8 cellular contexts compared by ENCODE assay signal in genomic region chr11:65920035-65920802, GRCh38. TPM values are rescaled to one million over a fixed set of nuclear protein-coding genes. Genes with fewer than 3 reads are reported as not detected.
A peak's percentile ranks its signal among the peaks of the same experiment; 100 is the strongest.
DNase-seq lines count a peak whose midpoint lies in the region; ATAC-seq, FAIRE-seq and TF ChIP-seq lines count a peak whose summit lies in the region.

No MANE protein-coding gene starts in this region.

- H3K9me2 ChIP-seq in GM23248 (ENCODE audit: insufficient read depth) = no peaks in the 10 kb centered on the region

- FAIRE-seq in A549 (lab: Jason Lieb, UNC) = no peak

- peaks cover 30% of the 10 kb centered on the region for H3K36me3 Mint-ChIP-seq in activated CD4-positive, alpha-beta memory T cell treated with anti-CD3 and anti-CD28 coated beads, Interleukin-2, amount 10 ng/mL, durations not matched to agents 7 days and 5 days (ENCODE audit: low read depth)
- peaks cover 30 to 36% of the 10 kb centered on the region in 2 donors for H3K36me3 Mint-ChIP-seq in stimulated activated naive B cell treated with anti-CD40 and anti-IgM and Interleukin-4, amounts not matched to agents 10 μg/mL and 1 μg/mL and 100 μg/mL, for 72 hours

- CTCF ChIA-PET in A549 (lab: Yijun Ruan, JAX) = interaction anchor here (2.5 to 31.6 kb wide), 2 partner anchors 26 to 68 kb away, joined by 8 to 618 read pairs; partner anchors contain the start of genes CCDC85B, FIBP and FOSL1
- CTCF ChIA-PET in activated CD4-positive, alpha-beta memory T cell treated with anti-CD3 and anti-CD28 coated beads, Interleukin-2, amount 10 ng/mL, durations not matched to agents 7 days and 5 days (lab: Charles Lee) = interaction anchor here (1.4 to 2.8 kb wide), 2 partner anchors 12 to 36 kb away, joined by 3 to 9 read pairs; no protein-coding TSS in a partner anchor

- peak overlapping the region; percentile 82 for H3K9ac ChIP-seq in GM23248
- peak overlapping the region; percentile 37 for H3K9ac ChIP-seq in iPS-15b (ENCODE audit: low read depth, low read length)

- H3K27me3 Mint-ChIP-seq in activated CD4-positive, alpha-beta memory T cell treated with anti-CD3 and anti-CD28 coated beads, Interleukin-2, amount 10 ng/mL, durations not matched to agents 7 days and 5 days = no peaks in the 10 kb centered on the region
- no peaks in the 10 kb centered on the region for H3K27me3 Mint-ChIP-seq in stimulated activated naive B cell treated with anti-CD40 and anti-IgM and Interleukin-4, amounts not matched to agents 10 μg/mL and 1 μg/mL and 100 μg/mL, for 72 hours

- peak overlapping the region; percentile 23; the same call in 1 of the 2 replicates for H2AFZ ChIP-seq in GM23248

- 44% methylated on average over 24 of the region's 31 CpGs for WGBS in A549 (ENCODE audit: missing lambda C conversion rate)
- WGBS in GM23248 (ENCODE audit: low coverage in 1 of 2, low lambda C conversion rate in 2 of 2, missing lambda C conversion rate in 2 of 2), 2 experiments = 24 to 25% methylated on average over 31 of the region's 31 CpGs

- peaks cover 36% of the 10 kb centered on the region for H3K4me1 Mint-ChIP-seq in activated CD4-positive, alpha-beta memory T cell treated with anti-CD3 and anti-CD28 coated beads, Interleukin-2, amount 10 ng/mL, durations not matched to agents 7 days and 5 days
- H3K4me1 Mint-ChIP-seq in stimulated activated naive B cell treated with anti-CD40 and anti-IgM and Interleukin-4, amounts not matched to agents 10 μg/mL and 1 μg/mL and 100 μg/mL, for 72 hours = peaks cover 32 to 49% of the 10 kb centered on the region in 2 donors

- peak overlapping the region; percentile 64 for H3K4me3 ChIP-seq in A549
- peak overlapping the region; percentile 93 for H3K4me3 ChIP-seq in GM23248
- H3K4me3 ChIP-seq in iPS-15b (ENCODE audit: low read depth, low read length) = peak overlapping the region; percentile 62

- peak in 1 of 2 experiments; percentile 0; a peak in 2 of 6 replicates for ATAC-seq in A549
- ATAC-seq in stimulated activated naive B cell treated with anti-CD40 and anti-IgM and Interleukin-4, amounts not matched to agents 10 μg/mL and 1 μg/mL and 100 μg/mL, for 72 hours (replicated peaks) = no peak

- peaks cover 67% of the 10 kb centered on the region for H3K79me2 ChIP-seq in GM23248 (ENCODE audit: insufficient read depth)

- H3K36me3 ChIP-seq in GM23248 (ENCODE audit: low read depth) = peaks cover 19% of the 10 kb centered on the region; the same call in 1 of the 2 replicates
- peaks cover 9% of the 10 kb centered on the region for H3K36me3 ChIP-seq in iPS-15b (ENCODE audit: control insufficient read depth, insufficient read depth, low read length)

- peak overlapping the region; percentile 93 for H3K4me3 Mint-ChIP-seq in activated CD4-positive, alpha-beta memory T cell treated with anti-CD3 and anti-CD28 coated beads, Interleukin-2, amount 10 ng/mL, durations not matched to agents 7 days and 5 days
- H3K4me3 Mint-ChIP-seq in stimulated activated naive B cell treated with anti-CD40 and anti-IgM and Interleukin-4, amounts not matched to agents 10 μg/mL and 1 μg/mL and 100 μg/mL, for 72 hours = peak overlapping the region; percentile 95 to 98

- in situ Hi-C loops in GM23248 (cut with MboI) = no loop called here

- H3K4me1 ChIP-seq in A549 (peaks cover 41% of the 10 kb centered on the region), GM23248 (ENCODE audit: insufficient read depth) (peaks cover 35% of the 10 kb centered on the region), iPS-15b (ENCODE audit: control insufficient read depth, insufficient read depth, low read length) (peaks cover 2% of the 10 kb centered on the region)

- no peak for TF ChIP-seq RAD21 in A549 (conservative IDR thresholded peaks at IDR 0.05 in 1 of 2, IDR thresholded peaks at IDR 0.05 in 1 of 2)

- no peaks in the 10 kb centered on the region for H4K20me1 ChIP-seq in GM23248 (ENCODE audit: insufficient read depth)

- H3K4me2 ChIP-seq in A549 (peak overlapping the region; percentile 91), GM23248 (ENCODE audit: unreplicated experiment) (peak overlapping the region; percentile 87)

- TF ChIP-seq EP300 in A549 (IDR thresholded peaks at IDR 0.05) = no peak

- no peak for TF ChIP-seq CTCF in A549 (IDR thresholded peaks at IDR 0.05)

- POLR2A ChIA-PET in A549 (lab: Yijun Ruan, JAX) = interaction anchor here (0.6 kb wide), 1 partner anchor 32 kb away, joined by 3 read pairs; the partner anchor contains the start of gene FIBP
- POLR2A ChIA-PET in activated CD4-positive, alpha-beta memory T cell treated with anti-CD3 and anti-CD28 coated beads, Interleukin-2, amount 10 ng/mL, durations not matched to agents 7 days and 5 days (lab: Charles Lee) = interaction anchor here (1.4 to 3.6 kb wide), 8 partner anchors 8 to 62 kb away, joined by 5 to 41 read pairs (median 12); partner anchors contain the start of genes CCDC85B, CFL1, FIBP and FOSL1

- H3K27ac ChIP-seq in A549 = peak overlapping the region; percentile 91 to 100
- peak overlapping the region; percentile 33 for H3K27ac ChIP-seq in GM23248

- H3F3A ChIP-seq in GM23248 (ENCODE audit: insufficient read depth) = peaks cover 48% of the 10 kb centered on the region

- H3K9me3 Mint-ChIP-seq in activated CD4-positive, alpha-beta memory T cell treated with anti-CD3 and anti-CD28 coated beads, Interleukin-2, amount 10 ng/mL, durations not matched to agents 7 days and 5 days = no peaks in the 10 kb centered on the region
- H3K9me3 Mint-ChIP-seq in stimulated activated naive B cell treated with anti-CD40 and anti-IgM and Interleukin-4, amounts not matched to agents 10 μg/mL and 1 μg/mL and 100 μg/mL, for 72 hours = no peaks in the 10 kb centered on the region

- DNase-seq in A549 (ENCODE audit: low read depth in 1 of 2, low spot score in 1 of 2) (no peak), GM23248 (peak; percentile 44), hepatic stellate cell (ENCODE audit: low spot score) (no peak)
- no peak for DNase-seq in activated CD4-positive, alpha-beta memory T cell treated with anti-CD3 and anti-CD28 coated beads, Interleukin-2, amount 10 ng/mL, durations not matched to agents 7 days and 5 days
- no peak for DNase-seq in stimulated activated naive B cell treated with anti-CD40 and anti-IgM and Interleukin-4, amounts not matched to agents 10 μg/mL and 1 μg/mL and 100 μg/mL, for 72 hours
- DNase-seq in stimulated activated CD4-positive, alpha-beta T cell treated with anti-CD3 and anti-CD28 coated beads, Interleukin-2, amount 100 ng/mL, for 24 hours = no peak
- no peak for DNase-seq in activated CD8-positive, alpha-beta memory T cell treated with anti-CD3 and anti-CD28 coated beads for 24 hours

- no peak for TF ChIP-seq POLR2A in A549 (IDR thresholded peaks at IDR 0.05; ENCODE audit: low read length)

- peak overlapping the region; percentile 87 for H3K27ac Mint-ChIP-seq in activated CD4-positive, alpha-beta memory T cell treated with anti-CD3 and anti-CD28 coated beads, Interleukin-2, amount 10 ng/mL, durations not matched to agents 7 days and 5 days
- H3K27ac Mint-ChIP-seq in stimulated activated naive B cell treated with anti-CD40 and anti-IgM and Interleukin-4, amounts not matched to agents 10 μg/mL and 1 μg/mL and 100 μg/mL, for 72 hours = peak overlapping the region; percentile 93

- H3K27me3 ChIP-seq in GM23248 (replicated peaks; ENCODE audit: insufficient read depth) (no peaks in the 10 kb centered on the region), iPS-15b (ENCODE audit: control insufficient read depth, insufficient read depth, low read length) (no peaks in the 10 kb centered on the region)

- H3K9me3 ChIP-seq in A549 = no peaks in the 10 kb centered on the region
- no peaks in the 10 kb centered on the region for H3K9me3 ChIP-seq in GM23248 (ENCODE audit: low read depth)
- H3K9me3 ChIP-seq in iPS-15b (ENCODE audit: control insufficient read depth, insufficient read depth, low read length) = no peaks in the 10 kb centered on the region

RNA-seq across cellular contexts. Expression of gene DRAP1, which starts 1.0 kb away (rescaled TPM):
- polyA plus RNA-seq in A549 (2011; rRNA removed) (27.8 and 73.7 TPM in 2 replicates), A549 (2017; fragmentation: RNase III; extraction: RNeasy Plus Mini Kit Qiagen cat#74134 plus additional on column Dnase treatment) (143 to 187 TPM (median 143 TPM) in 3 replicates), GM23248 (2016; fragmentation: Nextera tagmentation; extraction: Ambion mirVana) (517 and 533 TPM in 2 replicates)
- polyA plus RNA-seq in A549 (2012; cell fraction: cytosol; rRNA removed) = 203 and 266 TPM in 2 replicates
- 143 and 147 TPM in 2 replicates for polyA plus RNA-seq in A549 (2012; cell fraction: nucleus; rRNA removed)
- polyA minus RNA-seq in A549 (2011; rRNA and poly(A)+ RNA removed) = 13.0 and 18.6 TPM in 2 replicates
- total RNA-seq in GM23248 (2014; rRNA removed; shearing (Covaris generic)) = 223 and 307 TPM in 2 replicates
- 100 to 1,000 TPM; 162 to 180 TPM for total RNA-seq in activated CD4-positive, alpha-beta memory T cell treated with anti-CD3 and anti-CD28 coated beads, Interleukin-2, amount 10 ng/mL, durations not matched to agents 7 days and 5 days

RNA-seq across cellular contexts. Expression of gene C11orf68, which starts 1.4 kb away (rescaled TPM):
- polyA plus RNA-seq in A549 (2011; rRNA removed) = 10.6 and 17.2 TPM in 2 replicates
- 44.8 and 63.9 TPM in 2 replicates for polyA plus RNA-seq in A549 (2012; cell fraction: cytosol; rRNA removed)
- polyA plus RNA-seq in A549 (2012; cell fraction: nucleus; rRNA removed) = 72.3 and 76.6 TPM in 2 replicates
- 16.5 to 23.1 TPM (median 17.0 TPM) in 3 replicates for polyA plus RNA-seq in A549 (2017; fragmentation: RNase III; extraction: RNeasy Plus Mini Kit Qiagen cat#74134 plus additional on column Dnase treatment)
- polyA minus RNA-seq in A549 (2011; rRNA and poly(A)+ RNA removed) = 17.6 and 18.3 TPM in 2 replicates
- 46.2 and 50.5 TPM in 2 replicates for total RNA-seq in GM23248 (2014; rRNA removed; shearing (Covaris generic))
- polyA plus RNA-seq in GM23248 (2016; fragmentation: Nextera tagmentation; extraction: Ambion mirVana) = 91.5 and 94.4 TPM in 2 replicates
- 10 to 100 TPM; 34.1 to 34.2 TPM for total RNA-seq in activated CD4-positive, alpha-beta memory T cell treated with anti-CD3 and anti-CD28 coated beads, Interleukin-2, amount 10 ng/mL, durations not matched to agents 7 days and 5 days

RNA-seq across cellular contexts. Expression of gene FOSL1, which starts 20.0 kb away (rescaled TPM):
- polyA plus RNA-seq in A549 (2011; rRNA removed) (6.7 and 9.6 TPM in 2 replicates), A549 (2017; fragmentation: RNase III; extraction: RNeasy Plus Mini Kit Qiagen cat#74134 plus additional on column Dnase treatment) (24.1 to 55.8 TPM (median 24.1 TPM) in 3 replicates), GM23248 (2016; fragmentation: Nextera tagmentation; extraction: Ambion mirVana) (104 and 105 TPM in 2 replicates)
- polyA plus RNA-seq in A549 (2012; cell fraction: cytosol; rRNA removed) = 25.5 and 36.0 TPM in 2 replicates
- polyA plus RNA-seq in A549 (2012; cell fraction: nucleus; rRNA removed) = 52.3 and 65.0 TPM in 2 replicates
- 12.7 and 21.5 TPM in 2 replicates for polyA minus RNA-seq in A549 (2011; rRNA and poly(A)+ RNA removed)
- 80.6 and 88.9 TPM in 2 replicates for total RNA-seq in GM23248 (2014; rRNA removed; shearing (Covaris generic))
- total RNA-seq in activated CD4-positive, alpha-beta memory T cell treated with anti-CD3 and anti-CD28 coated beads, Interleukin-2, amount 10 ng/mL, durations not matched to agents 7 days and 5 days = 1 to 10 TPM; 4.5 to 5.0 TPM

RNA-seq across cellular contexts. Expression of gene TSGA10IP, which starts 25.1 kb away (rescaled TPM):
- not detected in 2 replicates for polyA plus RNA-seq in A549 (2011; rRNA removed)
- polyA plus RNA-seq in A549 (2012; cell fraction: cytosol; rRNA removed) = not detected in 2 replicates
- not detected in 2 replicates for polyA plus RNA-seq in A549 (2012; cell fraction: nucleus; rRNA removed)
- not detected in 3 replicates for polyA plus RNA-seq in A549 (2017; fragmentation: RNase III; extraction: RNeasy Plus Mini Kit Qiagen cat#74134 plus additional on column Dnase treatment)
- not detected in 2 replicates for polyA minus RNA-seq in A549 (2011; rRNA and poly(A)+ RNA removed)
- 0.13 TPM in 1 of 2 replicates, not detected in the other for total RNA-seq in GM23248 (2014; rRNA removed; shearing (Covaris generic))
- not detected in 2 replicates for polyA plus RNA-seq in GM23248 (2016; fragmentation: Nextera tagmentation; extraction: Ambion mirVana)
- not detected for total RNA-seq in activated CD4-positive, alpha-beta memory T cell treated with anti-CD3 and anti-CD28 coated beads, Interleukin-2, amount 10 ng/mL, durations not matched to agents 7 days and 5 days

RNA-seq across cellular contexts. Expression of gene CCDC85B, which starts 29.7 kb away (rescaled TPM):
- 5.4 and 7.3 TPM in 2 replicates for polyA plus RNA-seq in A549 (2011; rRNA removed)
- 66.8 and 76.8 TPM in 2 replicates for polyA plus RNA-seq in A549 (2012; cell fraction: cytosol; rRNA removed)
- 45.5 and 55.1 TPM in 2 replicates for polyA plus RNA-seq in A549 (2012; cell fraction: nucleus; rRNA removed)
- polyA plus RNA-seq in A549 (2017; fragmentation: RNase III; extraction: RNeasy Plus Mini Kit Qiagen cat#74134 plus additional on column Dnase treatment) = 24.3 to 35.2 TPM (median 27.5 TPM) in 3 replicates
- 1.7 and 2.4 TPM in 2 replicates for polyA minus RNA-seq in A549 (2011; rRNA and poly(A)+ RNA removed)
- 95.1 and 143 TPM in 2 replicates for total RNA-seq in GM23248 (2014; rRNA removed; shearing (Covaris generic))
- polyA plus RNA-seq in GM23248 (2016; fragmentation: Nextera tagmentation; extraction: Ambion mirVana) = 116 and 118 TPM in 2 replicates
- 10 to 100 TPM; 53.2 to 55.8 TPM for total RNA-seq in activated CD4-positive, alpha-beta memory T cell treated with anti-CD3 and anti-CD28 coated beads, Interleukin-2, amount 10 ng/mL, durations not matched to agents 7 days and 5 days

Comparison
In these comparisons a context has a peak if more than half of its experiments do, and no peak if none do; other contexts are left out.
1. RNA of gene FOSL1, which starts 20.0 kb away (total RNA-seq): 80.6 to 88.9 TPM in GM23248; 4.5 to 5.0 TPM in activated CD4-positive, alpha-beta memory T cell treated with anti-CD3 and anti-CD28 coated beads, Interleukin-2, amount 10 ng/mL, durations not matched to agents 7 days and 5 days; every median in the first group is over 10 times any median in the second.
2. Peak in every context shown above with its lines, with median percentiles within 50 percentile points of each other: H3K4me3 ChIP-seq.